In the genomic region with DNA sequence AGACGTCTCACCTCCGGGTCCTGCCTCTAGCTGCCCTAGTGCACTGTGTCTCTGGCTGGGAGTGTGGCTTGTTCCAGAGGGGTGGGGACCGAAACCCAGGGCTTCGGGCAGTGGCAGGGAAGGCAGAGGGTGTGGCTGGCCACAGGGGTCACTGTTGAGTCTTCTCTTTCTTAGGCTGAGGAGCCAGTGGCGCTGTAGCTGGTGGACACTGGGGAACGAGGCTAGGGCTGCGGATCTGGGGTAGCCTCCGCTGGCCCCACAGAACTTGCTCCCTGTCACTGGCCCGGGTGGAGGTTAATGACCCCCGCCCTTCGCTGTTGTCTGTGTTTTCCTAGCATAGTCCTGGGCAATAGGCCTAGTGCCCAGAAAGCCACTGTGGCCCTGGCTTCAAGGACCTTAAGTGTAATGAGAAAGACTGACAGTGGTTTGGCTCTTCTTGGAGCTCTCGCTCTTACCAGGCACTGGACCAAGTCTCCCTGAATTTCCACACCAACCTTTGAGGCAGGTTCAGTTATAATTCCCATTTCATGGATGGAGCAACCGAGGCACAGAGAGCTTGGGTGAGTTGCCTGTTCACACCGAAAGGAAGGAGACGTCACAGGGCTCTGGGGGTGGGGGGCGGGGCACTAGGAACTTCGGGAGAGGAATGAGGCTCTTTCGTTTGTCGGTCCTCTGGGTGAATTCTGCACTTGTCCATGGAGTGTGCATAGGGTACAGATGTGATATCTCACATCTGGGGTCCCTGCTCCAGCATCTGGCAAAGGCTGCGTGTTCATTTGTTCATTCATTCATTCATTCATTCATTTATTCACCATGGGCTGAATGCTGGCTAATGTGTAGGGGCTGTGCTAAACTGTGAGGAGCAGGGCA, we compare ENCODE assay signal across 1 cellular context.
TF ChIP-seq lines count a peak whose summit lies in the region.

No MANE protein-coding gene starts in this region.

TF ChIP-seq in WTC11, 78 proteins besides CTCF, POLR2A, EP300 and RAD21 (continued from another document):
- TF ChIP-seq, protein P1, sequence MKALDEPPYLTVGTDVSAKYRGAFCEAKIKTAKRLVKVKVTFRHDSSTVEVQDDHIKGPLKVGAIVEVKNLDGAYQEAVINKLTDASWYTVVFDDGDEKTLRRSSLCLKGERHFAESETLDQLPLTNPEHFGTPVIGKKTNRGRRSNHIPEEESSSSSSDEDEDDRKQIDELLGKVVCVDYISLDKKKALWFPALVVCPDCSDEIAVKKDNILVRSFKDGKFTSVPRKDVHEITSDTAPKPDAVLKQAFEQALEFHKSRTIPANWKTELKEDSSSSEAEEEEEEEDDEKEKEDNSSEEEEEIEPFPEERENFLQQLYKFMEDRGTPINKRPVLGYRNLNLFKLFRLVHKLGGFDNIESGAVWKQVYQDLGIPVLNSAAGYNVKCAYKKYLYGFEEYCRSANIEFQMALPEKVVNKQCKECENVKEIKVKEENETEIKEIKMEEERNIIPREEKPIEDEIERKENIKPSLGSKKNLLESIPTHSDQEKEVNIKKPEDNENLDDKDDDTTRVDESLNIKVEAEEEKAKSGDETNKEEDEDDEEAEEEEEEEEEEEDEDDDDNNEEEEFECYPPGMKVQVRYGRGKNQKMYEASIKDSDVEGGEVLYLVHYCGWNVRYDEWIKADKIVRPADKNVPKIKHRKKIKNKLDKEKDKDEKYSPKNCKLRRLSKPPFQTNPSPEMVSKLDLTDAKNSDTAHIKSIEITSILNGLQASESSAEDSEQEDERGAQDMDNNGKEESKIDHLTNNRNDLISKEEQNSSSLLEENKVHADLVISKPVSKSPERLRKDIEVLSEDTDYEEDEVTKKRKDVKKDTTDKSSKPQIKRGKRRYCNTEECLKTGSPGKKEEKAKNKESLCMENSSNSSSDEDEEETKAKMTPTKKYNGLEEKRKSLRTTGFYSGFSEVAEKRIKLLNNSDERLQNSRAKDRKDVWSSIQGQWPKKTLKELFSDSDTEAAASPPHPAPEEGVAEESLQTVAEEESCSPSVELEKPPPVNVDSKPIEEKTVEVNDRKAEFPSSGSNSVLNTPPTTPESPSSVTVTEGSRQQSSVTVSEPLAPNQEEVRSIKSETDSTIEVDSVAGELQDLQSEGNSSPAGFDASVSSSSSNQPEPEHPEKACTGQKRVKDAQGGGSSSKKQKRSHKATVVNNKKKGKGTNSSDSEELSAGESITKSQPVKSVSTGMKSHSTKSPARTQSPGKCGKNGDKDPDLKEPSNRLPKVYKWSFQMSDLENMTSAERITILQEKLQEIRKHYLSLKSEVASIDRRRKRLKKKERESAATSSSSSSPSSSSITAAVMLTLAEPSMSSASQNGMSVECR (CRISPR knock-in tag; IDR thresholded peaks at IDR 0.05; ENCODE audit: borderline replicate concordance): no peak
- TF ChIP-seq, protein P2, sequence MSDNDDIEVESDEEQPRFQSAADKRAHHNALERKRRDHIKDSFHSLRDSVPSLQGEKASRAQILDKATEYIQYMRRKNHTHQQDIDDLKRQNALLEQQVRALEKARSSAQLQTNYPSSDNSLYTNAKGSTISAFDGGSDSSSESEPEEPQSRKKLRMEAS (CRISPR knock-in tag; IDR thresholded peaks at IDR 0.05): no peak
- TF ChIP-seq KAT7 (CRISPR knock-in tag; IDR thresholded peaks at IDR 0.05; ENCODE audit: borderline replicate concordance) (no peak), FOXJ3 (CRISPR knock-in tag; IDR thresholded peaks at IDR 0.05; ENCODE audit: borderline replicate concordance) (no peak)
TF ChIP-seq in WTC11: peak in this region for 0.
